1 cellular context compared by ENCODE assay signal in genomic region chr11:67401495-67402191, GRCh38.
A peak's percentile ranks its signal among the peaks of the same experiment; 100 is the strongest.
TF ChIP-seq lines count a peak whose summit lies in the region.

TSS of gene PPP1CA (minus strand) at chr11:67401858. CDS start at chr11:67401782, 76 bp downstream.

TF ChIP-seq in K562, 482 proteins besides CTCF, POLR2A, EP300 and RAD21 (continued from another document):
- TF ChIP-seq IRF9 (tag; IDR thresholded peaks at IDR 0.05) (no peak), POLR2B (IDR thresholded peaks at IDR 0.05; ENCODE audit: low read depth, partially characterized antibody) (peak; percentile 88), ZNF592 (IDR thresholded peaks at IDR 0.05) (peak; percentile 54; the same call in 1 of the 2 replicates), ELF2 (CRISPR knock-in tag; IDR thresholded peaks at IDR 0.05) (peak; percentile 82), MBD2 (IDR thresholded peaks at IDR 0.05; ENCODE audit: borderline replicate concordance, low read depth) (peak; percentile 10; the same call in 1 of the 2 replicates), PTRF (tag; IDR thresholded peaks at IDR 0.05) (no peak), RBFOX2 (IDR thresholded peaks at IDR 0.05; ENCODE audit: low read depth, low read length) (peak; percentile 83), EP400 (IDR thresholded peaks at IDR 0.05) (peak; percentile 32; the same call in 1 of the 2 replicates), CHD4 (IDR thresholded peaks at IDR 0.05; ENCODE audit: insufficient read depth, insufficient replicate concordance, low read depth, low read length, poor library complexity, severe bottlenecking) (no peak), HMGN3 (IDR thresholded peaks at IDR 0.05; ENCODE audit: borderline replicate concordance, extremely low read depth, insufficient read length, low read depth, low read length) (peak; percentile 85), PML (IDR thresholded peaks at IDR 0.05; ENCODE audit: low read length) (peak; percentile 63), POLR2AphosphoS2 (IDR thresholded peaks at IDR 0.05; ENCODE audit: low read length) (peak; percentile 35; the same call in 1 of the 2 replicates), STAG1 (CRISPR knock-in tag; IDR thresholded peaks at IDR 0.05; ENCODE audit: borderline replicate concordance) (peak; percentile 18; the same call in 1 of the 2 replicates), ZNF395 (CRISPR knock-in tag; IDR thresholded peaks at IDR 0.05) (peak; percentile 33; the same call in 1 of the 2 replicates), ZBTB11 (CRISPR knock-in tag; IDR thresholded peaks at IDR 0.05) (peak in 1 of 3 experiments; percentile 90; a peak in 4 of 6 replicates), FUS (optimal IDR thresholded peaks at IDR 0.05; ENCODE audit: low read depth, low read length) (peak; percentile 39), CTBP1 (IDR thresholded peaks at IDR 0.05; ENCODE audit: borderline replicate concordance) (peak; percentile 71), CREB1 (IDR thresholded peaks at IDR 0.05) (peak; percentile 1; the same call in 1 of the 2 replicates), CREB1 (CRISPR knock-in tag; IDR thresholded peaks at IDR 0.05) (no peak), EGR1 (conservative IDR thresholded peaks at IDR 0.05) (peak; percentile 38; the same call in 1 of the 2 replicates), HCFC1 (IDR thresholded peaks at IDR 0.05; ENCODE audit: low read depth, low read length) (0 out of 2 replicates have a peak, but pooled peaks have one; percentile 22), YY1 (IDR thresholded peaks at IDR 0.05; ENCODE audit: borderline replicate concordance in 1 of 3, control insufficient read depth in 1 of 3, extremely low read depth in 1 of 3, insufficient read depth in 3 of 3, insufficient read length in 1 of 3, insufficient replicate concordance in 2 of 3, low read depth in 1 of 3, low read length in 2 of 3) (peak; percentile 52 to 90 (median 85)), SMC3 (conservative IDR thresholded peaks at IDR 0.05; ENCODE audit: insufficient read depth, low read depth, low read length) (0 out of 2 replicates have a peak, but pooled peaks have one; percentile 31), GABPA (tag; conservative IDR thresholded peaks at IDR 0.05; ENCODE audit: low read depth) (peak; percentile 94), AFF1 (IDR thresholded peaks at IDR 0.05; ENCODE audit: low read depth in 1 of 2, partially characterized antibody in 2 of 2) (no peak), CEBPB (tag; IDR thresholded peaks at IDR 0.05) (no peak), RBM15 (IDR thresholded peaks at IDR 0.05; ENCODE audit: insufficient read depth, low read length) (no peak), ETV5 (CRISPR knock-in tag; IDR thresholded peaks at IDR 0.05; ENCODE audit: low read depth) (peak; percentile 56; the same call in 1 of the 2 replicates), ZNF639 (CRISPR knock-in tag; conservative IDR thresholded peaks at IDR 0.05 in 1 of 2, IDR thresholded peaks at IDR 0.05 in 1 of 2) (peak in 1 of 2 experiments; percentile 73; a peak in 2 of 4 replicates), L3MBTL2 (IDR thresholded peaks at IDR 0.05) (peak; percentile 72), USF1 (CRISPR knock-in tag; IDR thresholded peaks at IDR 0.05) (0 out of 2 replicates have a peak, but pooled peaks have one; percentile 17), ASH1L (IDR thresholded peaks at IDR 0.05; ENCODE audit: borderline replicate concordance, low read depth, partially characterized antibody) (no peak), ZNF23 (CRISPR knock-in tag; IDR thresholded peaks at IDR 0.05) (no peak), ARID4B (CRISPR knock-in tag; IDR thresholded peaks at IDR 0.05) (peak; percentile 62; the same call in 1 of the 2 replicates), NR2C2 (CRISPR knock-in tag; IDR thresholded peaks at IDR 0.05) (no peak), NR2C2 (tag; IDR thresholded peaks at IDR 0.05) (peak; percentile 18; the same call in 1 of the 2 replicates)
